Comparison of ENCODE assay signal across 19 cellular contexts in genomic region chr1:241362350-241362749, GRCh38. TPM values are rescaled to one million over a fixed set of nuclear protein-coding genes. Genes with fewer than 3 reads are reported as not detected.
DNase-seq lines count a peak whose midpoint lies in the region; FAIRE-seq and TF ChIP-seq lines count a peak whose summit lies in the region.
"Had no signal": no experiment of that assay in that cellular context is flagged by ENCODE, and none has a peak within 500 bp of the region (broad histone marks: within the 10 kb centered on the region; RNA-seq: fewer than 3 reads in every experiment).

No MANE protein-coding gene starts in this region.

- WGBS in H1 (ENCODE audit: extremely low coverage in 1 of 2, insufficient coverage in 1 of 2, insufficient read length in 1 of 2, insufficient replicate concordance in 2 of 2, low coverage in 1 of 2, low lambda C conversion rate in 2 of 2, missing lambda C conversion rate in 1 of 2), 2 experiments, result 71% methylated on average over 4 of the region's 4 CpGs; no CpG with 5 or more reads in 1 of the 2 experiments
- no CpG with 5 or more reads among the region's 4 CpGs for WGBS in mesendoderm (ENCODE audit: extremely low coverage, insufficient coverage, low lambda C conversion rate)
- WGBS in transverse colon (ENCODE audit: low coverage in 1 of 2), 2 donors, result 75 to 84% methylated on average over 4 of the region's 4 CpGs

- peaks cover 1% of the 10 kb centered on the region; the same call in 1 of the 2 replicates for H3K23me2 ChIP-seq in H1 (ENCODE audit: low read depth, low read length)

- no peak overlapping the region for H4K91ac ChIP-seq in H1 (replicated peaks; ENCODE audit: insufficient read length, low read length)

- H3K79me1 ChIP-seq in H1 (ENCODE audit: low read depth, low read length) (no peaks in the 10 kb centered on the region), mesendoderm (ENCODE audit: low read length) (no peaks in the 10 kb centered on the region)

- H4K5ac ChIP-seq in H1 (ENCODE audit: insufficient read length, low read depth, low read length) (no peak overlapping the region), mesendoderm (ENCODE audit: low read length) (no peak overlapping the region)

- in situ Hi-C loops in T47D (cut with HindIII; ENCODE audit: low pct_unique_long_range_greater_than_20kb, low sequenced_read_pairs) (no loop called here), transverse colon (cut with MboI; ENCODE audit: low pct_ligation_motif_present in 1 of 4, low pct_unique_long_range_greater_than_20kb in 1 of 4, low sequenced_read_pairs in 3 of 4) (no loop called here)

- H3K4me1 Mint-ChIP-seq in activated naive CD4-positive, alpha-beta T cell treated with anti-CD3 and anti-CD28 coated beads, Interleukin-2, amount 10 ng/mL, durations not matched to agents 7 days and 5 days, result peaks cover 3% of the 10 kb centered on the region

- peaks cover 0 to 9% of the 10 kb centered on the region in 2 donors for H3K27me3 ChIP-seq in breast epithelium
- H3K27me3 ChIP-seq in H1 (replicated peaks in 1 of 4; ENCODE audit: control insufficient read depth in 3 of 4, extremely low read depth in 1 of 4, insufficient read depth in 3 of 4, low read length in 3 of 4), result peaks cover 0 to 8% (median 3%) of the 10 kb centered on the region in 4 experiments; a peak in 3 of 7 replicates
- H3K27me3 ChIP-seq in mesendoderm (ENCODE audit: insufficient read depth, low read length, poor library complexity), result no peaks in the 10 kb centered on the region
- peaks cover 26% of the 10 kb centered on the region for H3K27me3 ChIP-seq in transverse colon

- peak; percentile 73 to 89 for DNase-seq in T47D (ENCODE audit: low read depth in 1 of 2, low spot score in 1 of 2)
- DNase-seq in breast epithelium (ENCODE audit: low spot score in 2 of 2), result no peak
- no peak for DNase-seq in H1 (ENCODE audit: low read depth in 1 of 2, low spot score in 2 of 2)
- DNase-seq in mesendoderm, result peak; percentile 10
- no peak for DNase-seq in NCI-H82 treated with DMSO at 0.1 percent for 48 hours (lab: John Stamatoyannopoulos, UW; ENCODE audit: unreplicated experiment)
- no peak for DNase-seq in transverse colon
- no peak for DNase-seq in activated naive CD4-positive, alpha-beta T cell treated with anti-CD3 and anti-CD28 coated beads, Interleukin-2, amount 10 ng/mL, durations not matched to agents 7 days and 5 days
- DNase-seq: AML-193; Caco-2; CD4-positive, alpha-beta T cell; HCEC 1CT had no signal

- H2BK15ac ChIP-seq in H1 (ENCODE audit: low read length), result no peak overlapping the region
- H2BK15ac ChIP-seq in mesendoderm (replicated peaks; ENCODE audit: low read depth), result no peak overlapping the region

- H3K36me3 ChIP-seq in breast epithelium, result no peaks in the 10 kb centered on the region
- H3K36me3 ChIP-seq in H1 (ENCODE audit: control insufficient read depth in 2 of 4, insufficient read depth in 4 of 4, low read length in 3 of 4), result no peaks in the 10 kb centered on the region
- H3K36me3 ChIP-seq in mesendoderm (ENCODE audit: control insufficient read depth, insufficient read depth, low read length), result no peaks in the 10 kb centered on the region
- no peaks in the 10 kb centered on the region for H3K36me3 ChIP-seq in transverse colon

- H3K27ac Mint-ChIP-seq in activated naive CD4-positive, alpha-beta T cell treated with anti-CD3 and anti-CD28 coated beads, Interleukin-2, amount 10 ng/mL, durations not matched to agents 7 days and 5 days, result no peak overlapping the region
- H3K27ac Mint-ChIP-seq: CD4-positive, alpha-beta T cell had no signal

- CTCF ChIA-PET in H1 (lab: Charles Lee; ENCODE audit: partially characterized antibody), result no interaction called here
- CTCF ChIA-PET in activated naive CD4-positive, alpha-beta T cell treated with anti-CD3 and anti-CD28 coated beads, Interleukin-2, amount 10 ng/mL, durations not matched to agents 7 days and 5 days (lab: Charles Lee), result no interaction called here

- H3K23ac ChIP-seq in H1 (ENCODE audit: insufficient read length) (no peak overlapping the region), mesendoderm (ENCODE audit: low read length) (no peak overlapping the region)

- H3K4me1 ChIP-seq in breast epithelium (no peaks in the 10 kb centered on the region), H1 (replicated peaks in 1 of 4; ENCODE audit: control insufficient read depth in 3 of 4, insufficient read depth in 4 of 4, low read length in 3 of 4) (peaks cover 0 to 5% (median 3%) of the 10 kb centered on the region in 4 experiments; a peak in 5 of 7 replicates), mesendoderm (ENCODE audit: control insufficient read depth, low read depth, low read length) (no peaks in the 10 kb centered on the region), transverse colon (peaks cover 0 to 1% (median under 1%) of the 10 kb centered on the region in 4 donors)
- H3K4me1 ChIP-seq: Caco-2 had no signal

- no peaks in the 10 kb centered on the region for H3K9me3 Mint-ChIP-seq in activated naive CD4-positive, alpha-beta T cell treated with anti-CD3 and anti-CD28 coated beads, Interleukin-2, amount 10 ng/mL, durations not matched to agents 7 days and 5 days

- no peak for FAIRE-seq in H1 (lab: Jason Lieb, UNC)
- FAIRE-seq: A549, D721Med, GM12878, GM19239, H54 had no signal

- no peak overlapping the region for H3K4me2 ChIP-seq in H1 (ENCODE audit: insufficient read depth in 1 of 2, low read depth in 2 of 2, low read length in 2 of 2)
- H3K4me2 ChIP-seq in mesendoderm (ENCODE audit: low read length), result no peak overlapping the region
- H3K4me2 ChIP-seq: A549 had no signal

- no peak for TF ChIP-seq POLR2A in breast epithelium (IDR thresholded peaks at IDR 0.05)
- TF ChIP-seq POLR2A in H1 (IDR thresholded peaks at IDR 0.05; ENCODE audit: control extremely low read depth in 1 of 2, low read depth in 2 of 2, low read length in 2 of 2), result no peak
- no peak for TF ChIP-seq POLR2A in transverse colon (IDR thresholded peaks at IDR 0.05)

- H2BK12ac ChIP-seq in H1 (ENCODE audit: low read depth, low read length), result no peak overlapping the region

- H3K36me3 Mint-ChIP-seq in activated naive CD4-positive, alpha-beta T cell treated with anti-CD3 and anti-CD28 coated beads, Interleukin-2, amount 10 ng/mL, durations not matched to agents 7 days and 5 days, result no peaks in the 10 kb centered on the region

- H2AK5ac ChIP-seq in H1 (ENCODE audit: low read depth, low read length) (no peak overlapping the region; the same call in 1 of the 2 replicates), mesendoderm (ENCODE audit: low read length) (no peak overlapping the region)

- H2AFZ ChIP-seq in H1 (ENCODE audit: low read length), result 0 out of 2 replicates have a peak overlapping the region, but pooled peaks have one; percentile 15

- intact Hi-C loops in breast epithelium (cut with DNase I; ENCODE audit: low total_unique reads) (no loop called here), transverse colon (cut with DNase I; ENCODE audit: low total_unique reads) (no loop called here)

- H3K4ac ChIP-seq in H1 (replicated peaks; ENCODE audit: insufficient read length, low read depth, low read length), result no peak overlapping the region
- no peak overlapping the region for H3K4ac ChIP-seq in mesendoderm (ENCODE audit: low read depth, low read length)

- no peak overlapping the region for H3K14ac ChIP-seq in H1 (ENCODE audit: insufficient read length)

- H3K18ac ChIP-seq in H1 (ENCODE audit: extremely low read depth, low read length) (no peak overlapping the region), mesendoderm (ENCODE audit: low read length) (no peak overlapping the region)

- no peaks in the 10 kb centered on the region for H4K20me1 ChIP-seq in H1 (replicated peaks in 1 of 2; ENCODE audit: control insufficient read depth in 1 of 2, insufficient read depth in 2 of 2, low read length in 2 of 2)

- no peaks in the 10 kb centered on the region for H3K9me3 ChIP-seq in breast epithelium
- H3K9me3 ChIP-seq in H1 (ENCODE audit: insufficient read depth in 2 of 2, low read depth in 1 of 2, low read length in 1 of 2), result no peaks in the 10 kb centered on the region
- H3K9me3 ChIP-seq in transverse colon, result no peaks in the 10 kb centered on the region
- H3K9me3 ChIP-seq: A549, Caco-2 had no signal

- no peak for TF ChIP-seq CTCF in breast epithelium (IDR thresholded peaks at IDR 0.05)
- TF ChIP-seq CTCF in H1 (IDR thresholded peaks at IDR 0.05; ENCODE audit: control extremely low read depth in 1 of 3, insufficient read depth in 1 of 3, low read depth in 1 of 3, low read length in 3 of 3), result no peak
- no peak for TF ChIP-seq CTCF in transverse colon (IDR thresholded peaks at IDR 0.05)

- POLR2A ChIA-PET in H1 (lab: Charles Lee; ENCODE audit: partially characterized antibody), result no interaction called here

- H2BK120ac ChIP-seq in H1 (replicated peaks; ENCODE audit: low read depth, low read length) (no peak overlapping the region), mesendoderm (ENCODE audit: low read depth, low read length) (no peak overlapping the region)

- no peak for TF ChIP-seq RAD21 in H1 (IDR thresholded peaks at IDR 0.05 in 1 of 2, conservative IDR thresholded peaks at IDR 0.05 in 1 of 2; ENCODE audit: low read depth in 2 of 2, low read length in 2 of 2)

- H3K4me3 ChIP-seq in breast epithelium (no peak overlapping the region), H1 (ENCODE audit: extremely low read depth in 1 of 4, insufficient read depth in 2 of 4, low read depth in 3 of 4, low read length in 4 of 4) (no peak overlapping the region), mesendoderm (ENCODE audit: low read length) (no peak overlapping the region), transverse colon (no peak overlapping the region)
- H3K4me3 ChIP-seq: A549, GM12878 had no signal

- H3K27me3 Mint-ChIP-seq in activated naive CD4-positive, alpha-beta T cell treated with anti-CD3 and anti-CD28 coated beads, Interleukin-2, amount 10 ng/mL, durations not matched to agents 7 days and 5 days, result peaks cover 24% of the 10 kb centered on the region

- no peak overlapping the region for H3K56ac ChIP-seq in H1 (replicated peaks; ENCODE audit: insufficient read length, low read depth, low read length)
- H3K56ac ChIP-seq in mesendoderm (ENCODE audit: low read length), result no peak overlapping the region

- no peak overlapping the region for H2BK20ac ChIP-seq in H1 (ENCODE audit: low read length)

- no peak overlapping the region for H3K27ac ChIP-seq in breast epithelium
- H3K27ac ChIP-seq in H1 (ENCODE audit: low read depth, low read length), result no peak overlapping the region
- no peak overlapping the region for H3K27ac ChIP-seq in mesendoderm (ENCODE audit: low read depth, low read length)
- H3K27ac ChIP-seq in transverse colon, result no peak overlapping the region
- H3K27ac ChIP-seq: 22Rv1, A549, C4-2B, HL-60 had no signal

- no peak for TF ChIP-seq EP300 in H1 (IDR thresholded peaks at IDR 0.05; ENCODE audit: borderline replicate concordance in 1 of 2, low read depth in 2 of 2, low read length in 2 of 2)
- TF ChIP-seq EP300 in transverse colon (IDR thresholded peaks at IDR 0.05; ENCODE audit: low read depth), result no peak

- H2BK5ac ChIP-seq in H1 (ENCODE audit: low read depth, low read length) (no peak overlapping the region), mesendoderm (ENCODE audit: low read length) (no peak overlapping the region)

- H3K9ac ChIP-seq in H1 (replicated peaks in 1 of 4; ENCODE audit: extremely low read depth in 1 of 4, low read depth in 3 of 4, low read length in 3 of 4) (no peak overlapping the region), mesendoderm (ENCODE audit: low read length) (no peak overlapping the region)

- no peaks in the 10 kb centered on the region for H3K79me2 ChIP-seq in H1 (ENCODE audit: control insufficient read depth in 1 of 2, insufficient read depth in 2 of 2, low read length in 2 of 2)
- no peaks in the 10 kb centered on the region for H3K79me2 ChIP-seq in mesendoderm (ENCODE audit: control insufficient read depth, insufficient read depth, low read length)

- H4K8ac ChIP-seq in H1 (ENCODE audit: extremely low read depth, insufficient read depth, low read length) (no peak overlapping the region), mesendoderm (ENCODE audit: low read depth, low read length) (no peak overlapping the region)

- H3K4me3 Mint-ChIP-seq in activated naive CD4-positive, alpha-beta T cell treated with anti-CD3 and anti-CD28 coated beads, Interleukin-2, amount 10 ng/mL, durations not matched to agents 7 days and 5 days, result no peak overlapping the region
- H3K4me3 Mint-ChIP-seq: CD4-positive, alpha-beta T cell had no signal

RNA-seq across cellular contexts. Expression of gene RGS7, which starts 5.3 kb away (rescaled TPM):
- total RNA-seq in breast epithelium (under 1 TPM in 1 of 3 donors, not detected in 2; 0.16 TPM), transverse colon (1 to 10 TPM in 2 of 4 donors, not detected in 2; 1.5 to 2.0 TPM)
- total RNA-seq in H1 (2021; fragmentation: NEBNext Ultra II Directional; extraction: Animal tissue kit (Norgen Biotek cat#: 25700)), result 2.1 and 3.0 TPM in 2 replicates
- polyA plus RNA-seq in H1 (2011; rRNA removed), result 0.88 and 1.6 TPM in 2 replicates
- 1.6 TPM for polyA plus RNA-seq in H1 (2011; cell fraction: cytosol; rRNA removed)
- polyA plus RNA-seq in H1 (2011; cell fraction: nucleus; rRNA removed), result 1.1 TPM
- 1.7 to 2.6 TPM (median 2.2 TPM) in 4 replicates for polyA plus RNA-seq in H1 (2012, experiment 1 of 2)
- polyA plus RNA-seq in H1 (2012, experiment 2 of 2), result 0.51 TPM
- polyA plus RNA-seq in H1 (2013, experiment 1 of 2), result 1.2 TPM
- polyA plus RNA-seq in H1 (2013, experiment 2 of 2), result 1.2 TPM
- 1.3 and 2.4 TPM in 2 replicates for polyA minus RNA-seq in H1 (2011; rRNA and poly(A)+ RNA removed)
- polyA minus RNA-seq in H1 (2011; cell fraction: cytosol; rRNA and poly(A)+ RNA removed), result 1.7 TPM
- 5.5 TPM for polyA minus RNA-seq in H1 (2011; cell fraction: nucleus; rRNA and poly(A)+ RNA removed)
- polyA plus RNA-seq in mesendoderm (2013, experiment 1 of 2), result 1.4 TPM
- 1.4 TPM for polyA plus RNA-seq in mesendoderm (2013, experiment 2 of 2)
- total RNA-seq: Caco-2; CD4-positive, alpha-beta T cell; GM12878 had no signal
- polyA plus RNA-seq: GM12878 had no signal

Comparison
In these comparisons a context has a peak if more than half of its experiments do, and no peak if none do; other contexts are left out.
1. DNase-seq: peak in T47D (2 of 2) and mesendoderm (single experiment); none in breast epithelium (0 of 2), H1 (0 of 2), NCI-H82 treated with DMSO at 0.1 percent for 48 hours (single experiment), transverse colon (single experiment) and activated naive CD4-positive, alpha-beta T cell treated with anti-CD3 and anti-CD28 coated beads, Interleukin-2, amount 10 ng/mL, durations not matched to agents 7 days and 5 days (single experiment).